In genomic region chr9:137172907-137173794, GRCh38 we compare ENCODE assay signal across 19 cellular contexts. TPM values are rescaled to one million over a fixed set of nuclear protein-coding genes. Genes with fewer than 3 reads are reported as not detected.
DNase-seq lines count a peak whose midpoint lies in the region; ATAC-seq and TF ChIP-seq lines count a peak whose summit lies in the region.
"Had no signal": no experiment of that assay in that cellular context is flagged by ENCODE, and none has a peak within 500 bp of the region (broad histone marks: within the 10 kb centered on the region; RNA-seq: fewer than 3 reads in every experiment).

No MANE protein-coding gene starts in this region.

- H3K36me3 ChIP-seq in transverse colon, result no peaks in the 10 kb centered on the region

- ATAC-seq in GM18517 (IDR thresholded peaks at IDR 0.05; ENCODE audit: unreplicated experiment), result no peak
- ATAC-seq in HG02763 (IDR thresholded peaks at IDR 0.05; ENCODE audit: unreplicated experiment), result no peak
- ATAC-seq: A549; CD8-positive, alpha-beta T cell; WTC11 had no signal

- intact Hi-C loops in transverse colon (cut with DNase I; ENCODE audit: low total_unique reads), result no loop called here

- DNase-seq in NCI-H2029 (lab: John Stamatoyannopoulos, UW), result peak; percentile 38
- no peak for DNase-seq in NCI-H2029 treated with DMSO at 0.1 percent for 48 hours (lab: John Stamatoyannopoulos, UW)
- peak; percentile 78 for DNase-seq in MV-4-11 (lab: John Stamatoyannopoulos, UW)
- DNase-seq in transverse colon, result no peak
- no peak for DNase-seq in stimulated activated naive CD4-positive, alpha-beta T cell (lab: John Stamatoyannopoulos, UW)
- DNase-seq: activated effector memory CD4-positive, alpha-beta T cell treated with anti-CD3 and anti-CD28 coated beads, Interleukin-2, amount 50 U/mL, for 16 hours; CD8-positive, alpha-beta T cell; esophagus squamous epithelium; hippocampal formation; NCI-H1105 treated with DMSO at 0.1 percent for 48 hours; NCI-H2227 treated with DMSO at 0.1 percent for 48 hours; posterior cingulate gyrus had no signal

- no peak for TF ChIP-seq EP300 in transverse colon (IDR thresholded peaks at IDR 0.05; ENCODE audit: low read depth)

- H3K9me3 ChIP-seq in transverse colon, result no peaks in the 10 kb centered on the region
- H3K9me3 ChIP-seq: A549, esophagus squamous epithelium had no signal

- peaks cover 68% of the 10 kb centered on the region for H3K27me3 ChIP-seq in transverse colon

- WGBS in transverse colon (ENCODE audit: low coverage in 1 of 2), 2 donors, result 44% methylated on average over 12 of the region's 21 CpGs; no CpG with 5 or more reads in 1 of the 2 donors

- peak overlapping the region; percentile 100 for H3K27ac ChIP-seq in VCaP
- H3K27ac ChIP-seq in transverse colon, result peak overlapping the region; percentile 26 to 49 (median 40)
- H3K27ac ChIP-seq: A549, coronary artery had no signal

- TF ChIP-seq CTCF in VCaP (conservative IDR thresholded peaks at IDR 0.05) (no peak), transverse colon (IDR thresholded peaks at IDR 0.05) (no peak)

- peaks cover 5 to 35% (median 24%) of the 10 kb centered on the region in 4 donors for H3K4me1 ChIP-seq in transverse colon

- in situ Hi-C loops in transverse colon (cut with MboI; ENCODE audit: low pct_ligation_motif_present in 1 of 4, low pct_unique_long_range_greater_than_20kb in 1 of 4, low sequenced_read_pairs in 3 of 4), result no loop called here

- no peak overlapping the region for H3K4me3 ChIP-seq in transverse colon
- H3K4me3 ChIP-seq: A549, coronary artery, esophagus squamous epithelium had no signal

- TF ChIP-seq POLR2A in transverse colon (IDR thresholded peaks at IDR 0.05), result no peak

RNA-seq across cellular contexts. Expression of gene TMEM210, which starts 1.3 kb away (rescaled TPM):
- not detected for total RNA-seq in transverse colon
- total RNA-seq: CD8-positive, alpha-beta T cell; esophagus squamous epithelium; HT1080; WTC11 had no signal

RNA-seq across cellular contexts. Expression of gene LRRC26, which starts 3.3 kb away (rescaled TPM):
- total RNA-seq in transverse colon, result 100 to 1,000 TPM in 1 of 4 donors, 10 to 100 TPM in 3; 31.8 to 437 (median 64.8) TPM
- total RNA-seq: CD8-positive, alpha-beta T cell; HT1080 had no signal

RNA-seq across cellular contexts. Expression of gene ANAPC2, which starts 15.2 kb away (rescaled TPM):
- 100 to 1,000 TPM in 2 of 4 donors, 10 to 100 TPM in 2; 37.0 to 176 (median 70.3) TPM for total RNA-seq in transverse colon

RNA-seq across cellular contexts. Expression of gene SSNA1, which starts 15.3 kb away (rescaled TPM):
- 100 to 1,000 TPM in 2 of 4 donors, 10 to 100 TPM in 2; 93.5 to 104 (median 99.8) TPM for total RNA-seq in transverse colon

RNA-seq across cellular contexts. Expression of gene TPRN, which starts 27.4 kb away (rescaled TPM):
- 100 to 1,000 TPM in 2 of 4 donors, 10 to 100 TPM in 2; 76.2 to 228 (median 117) TPM for total RNA-seq in transverse colon

Comparison
In these comparisons a context has a peak if more than half of its experiments do, and no peak if none do; other contexts are left out.
1. DNase-seq: peak in NCI-H2029 (single experiment) and MV-4-11 (single experiment); none in NCI-H2029 treated with DMSO at 0.1 percent for 48 hours (single experiment), transverse colon (single experiment) and stimulated activated naive CD4-positive, alpha-beta T cell (0 of 6).